16 cellular contexts compared by ENCODE assay signal in genomic region chr13:99847318-99847750, GRCh38.
DNase-seq lines count a peak whose midpoint lies in the region.
"Had no signal": no experiment of that assay in that cellular context is flagged by ENCODE, and none has a peak within 500 bp of the region (broad histone marks: within the 10 kb centered on the region; RNA-seq: fewer than 3 reads in every experiment).

No MANE protein-coding gene starts in this region.

- H3K27ac ChIP-seq in caudate nucleus (ENCODE audit: low read depth, low read length) = no peak overlapping the region
- H3K27ac ChIP-seq: BLaER1, KMS-11 had no signal

- peak; percentile 63 for DNase-seq in COLO668 (lab: John Stamatoyannopoulos, UW; ENCODE audit: unreplicated experiment)
- peak; percentile 61 for DNase-seq in DMS79 (lab: John Stamatoyannopoulos, UW)
- peak; percentile 25 to 41 for DNase-seq in NCI-H187 (lab: John Stamatoyannopoulos, UW)
- DNase-seq in NCI-H748 (lab: John Stamatoyannopoulos, UW; ENCODE audit: unreplicated experiment) = peak; percentile 96
- DNase-seq in SK-N-DZ (ENCODE audit: low spot score) = no peak
- DNase-seq in cerebellar cortex (ENCODE audit: low spot score) = no peak
- no peak for DNase-seq in caudate nucleus (lab: John Stamatoyannopoulos, UW)
- DNase-seq in Kasumi-1 (lab: John Stamatoyannopoulos, UW) = no peak
- DNase-seq: CD8-positive, alpha-beta memory T cell; DMS53; MM.1S; NCI-H1436 treated with DMSO at 0.1 percent for 48 hours; NCI-H226; SIG-M5 had no signal

Comparison
In these comparisons a context has a peak if more than half of its experiments do, and no peak if none do; other contexts are left out.
1. DNase-seq: peak in COLO668 (single experiment), DMS79 (single experiment), NCI-H187 (2 of 2) and NCI-H748 (single experiment); none in SK-N-DZ (single experiment), cerebellar cortex (single experiment), caudate nucleus (0 of 61) and Kasumi-1 (0 of 2).